Comparison of ENCODE assay signal across 13 cellular contexts in genomic region chr9:136511670-136512592, GRCh38. TPM values are rescaled to one million over a fixed set of nuclear protein-coding genes. Genes with fewer than 3 reads are reported as not detected.
DNase-seq lines count a peak whose midpoint lies in the region; ATAC-seq, FAIRE-seq and TF ChIP-seq lines count a peak whose summit lies in the region.
"Had no signal": no experiment of that assay in that cellular context is flagged by ENCODE, and none has a peak within 500 bp of the region (broad histone marks: within the 10 kb centered on the region; RNA-seq: fewer than 3 reads in every experiment).

No MANE protein-coding gene starts in this region.

- no peaks in the 10 kb centered on the region for H3K9me3 ChIP-seq in HUES6 (ENCODE audit: control insufficient read depth, insufficient read depth, low read depth, low read length)
- H3K9me3 ChIP-seq in endothelial cell of umbilical vein (replicated peaks; ENCODE audit: control insufficient read depth, insufficient read depth, low read length), result no peaks in the 10 kb centered on the region
- no peaks in the 10 kb centered on the region for H3K9me3 ChIP-seq in liver (ENCODE audit: control insufficient read depth in 4 of 4, low read length in 3 of 4)
- no peaks in the 10 kb centered on the region for H3K9me3 ChIP-seq in sigmoid colon
- H3K9me3 ChIP-seq: neutrophil had no signal

- peak overlapping the region; percentile 25; the same call in 1 of the 2 replicates for H3K27ac ChIP-seq in HUES6 (ENCODE audit: low read depth, low read length)
- H3K27ac ChIP-seq in endothelial cell of umbilical vein (ENCODE audit: insufficient read depth, low read depth, low read length), result peak overlapping the region; percentile 99
- peak overlapping the region; percentile 66 to 79 for H3K27ac ChIP-seq in liver (ENCODE audit: low read depth in 1 of 2, low read length in 2 of 2)
- H3K27ac ChIP-seq in sigmoid colon, result peak overlapping the region; percentile 50 to 64 (median 64)
- H3K27ac ChIP-seq: neutrophil had no signal

- FAIRE-seq in endothelial cell of umbilical vein (lab: Jason Lieb, UNC), result peak; percentile 100
- FAIRE-seq: colon had no signal

- no peaks in the 10 kb centered on the region for H3K9me3 Mint-ChIP-seq in activated naive CD4-positive, alpha-beta T cell treated with anti-CD3 and anti-CD28 coated beads, Interleukin-2, amount 50 U/mL, for 72 hours
- H3K9me3 Mint-ChIP-seq: activated T-helper 17 cell treated with anti-CD3 and anti-CD28 coated beads, Interleukin-2, amount 50 U/mL, for 72 hours had no signal

- dilution Hi-C loops in endothelial cell of umbilical vein (cut with MboI; ENCODE audit: extremely low pct_ligation_motif_present, low sequenced_read_pairs), result no loop called here

- intact Hi-C loops in endothelial cell of umbilical vein (cut with micrococcal nuclease), result loop anchor here (1.0 kb wide), 5 partner anchors 18 to 118 kb away; no protein-coding TSS in a partner anchor
- intact Hi-C loops in sigmoid colon (cut with DNase I), result no loop called here

- TF ChIP-seq RAD21 in liver (IDR thresholded peaks at IDR 0.05), result peak in 1 of 2 donors; percentile 15

- H3K27ac Mint-ChIP-seq in activated naive CD4-positive, alpha-beta T cell treated with anti-CD3 and anti-CD28 coated beads, Interleukin-2, amount 50 U/mL, for 72 hours, result peak overlapping the region in 1 of 2 donors; percentile 29
- H3K27ac Mint-ChIP-seq: activated T-helper 17 cell treated with anti-CD3 and anti-CD28 coated beads, Interleukin-2, amount 50 U/mL, for 72 hours had no signal

- BruUV-seq in endothelial cell of umbilical vein (replicated peaks; lab: Mats Ljungman, UMichigan), result TSS peak; percentile 100

- H3K4me1 ChIP-seq in HUES6 (ENCODE audit: control insufficient read depth, insufficient read depth, low read length) (no peaks in the 10 kb centered on the region), endothelial cell of umbilical vein (ENCODE audit: control insufficient read depth, extremely low read depth, insufficient read depth, low read length) (peaks cover 19% of the 10 kb centered on the region), liver (ENCODE audit: control insufficient read depth in 4 of 4, insufficient read depth in 4 of 4, low read length in 3 of 4) (peaks cover 3 to 20% (median 5%) of the 10 kb centered on the region in 4 donors), sigmoid colon (peaks cover 0 to 3% (median 0%) of the 10 kb centered on the region in 4 donors)

- peak overlapping the region; percentile 13 for H3K4me2 ChIP-seq in endothelial cell of umbilical vein (ENCODE audit: insufficient read depth, low read length)

- POLR2A ChIA-PET in endothelial cell of umbilical vein (lab: Charles Lee), result no interaction called here

- H3K9ac ChIP-seq in HUES6 (ENCODE audit: low read length), result no peak overlapping the region
- peak overlapping the region; percentile 83 for H3K9ac ChIP-seq in endothelial cell of umbilical vein (replicated peaks; ENCODE audit: extremely low read depth, insufficient read depth, low read length)
- H3K9ac ChIP-seq in liver (ENCODE audit: low read depth in 1 of 2, low read length in 2 of 2), result no peak overlapping the region

- H2AFZ ChIP-seq in endothelial cell of umbilical vein (ENCODE audit: low read depth, low read length), result no peak overlapping the region

- peaks cover 18% of the 10 kb centered on the region for H3K79me2 ChIP-seq in endothelial cell of umbilical vein (ENCODE audit: control insufficient read depth, insufficient read depth, low read length)

- H3K36me3 Mint-ChIP-seq in activated naive CD4-positive, alpha-beta T cell treated with anti-CD3 and anti-CD28 coated beads, Interleukin-2, amount 50 U/mL, for 72 hours, result no peaks in the 10 kb centered on the region

- no peaks in the 10 kb centered on the region for H4K20me1 ChIP-seq in endothelial cell of umbilical vein (replicated peaks; ENCODE audit: control insufficient read depth, extremely low read depth, insufficient read depth, low read length)

- H3K4me3 ChIP-seq in HUES6 (ENCODE audit: low read depth, low read length) (no peak overlapping the region), endothelial cell of umbilical vein (replicated peaks in 1 of 3; ENCODE audit: insufficient read depth in 1 of 3, low read depth in 1 of 3, low read length in 3 of 3) (no peak overlapping the region), liver (ENCODE audit: low read depth in 1 of 3, low read length in 3 of 3) (no peak overlapping the region), sigmoid colon (no peak overlapping the region)

- ATAC-seq in activated naive CD4-positive, alpha-beta T cell treated with anti-CD3 and anti-CD28 coated beads, Interleukin-2, amount 50 U/mL, for 72 hours, result no peak

- peak; percentile 99 for DNase-seq in endothelial cell of umbilical vein (ENCODE audit: low read depth, low spot score)
- DNase-seq in sigmoid colon, result peak; percentile 78
- no peak for DNase-seq in dedifferentiated amniotic fluid mesenchymal stem cell (ENCODE audit: extremely low spot score)
- DNase-seq in NCI-H748 treated with DMSO at 0.1 percent for 48 hours (lab: John Stamatoyannopoulos, UW), result no peak
- DNase-seq in NCI-H446 (lab: John Stamatoyannopoulos, UW), result no peak
- no peak for DNase-seq in activated naive CD4-positive, alpha-beta T cell treated with anti-CD3 and anti-CD28 coated beads, Interleukin-2, amount 50 U/mL, for 72 hours (ENCODE audit: low spot score in 2 of 2)
- DNase-seq: KG1, NCI-H2171 treated with DMSO at 0.1 percent for 48 hours had no signal

- peak in 1 of 4 donors; percentile 28 for TF ChIP-seq EP300 in sigmoid colon (IDR thresholded peaks at IDR 0.05)

- TF ChIP-seq POLR2A in endothelial cell of umbilical vein (IDR thresholded peaks at IDR 0.05; ENCODE audit: low read depth, low read length) (peak; percentile 49), sigmoid colon (IDR thresholded peaks at IDR 0.05) (no peak)

- CTCF ChIA-PET in endothelial cell of umbilical vein (lab: Charles Lee), result interaction anchor here (1.0 to 1.3 kb wide), 2 partner anchors 30 to 114 kb away, joined by 3 to 5 read pairs; no protein-coding TSS in a partner anchor

- no peaks in the 10 kb centered on the region for H3K9me1 ChIP-seq in endothelial cell of umbilical vein (replicated peaks; ENCODE audit: control insufficient read depth, extremely low read depth, insufficient read depth, low read length)

- 79% methylated on average over 46 of the region's 46 CpGs for WGBS in liver
- WGBS in sigmoid colon, 2 donors, result 88 to 89% methylated on average over 46 of the region's 46 CpGs

- TF ChIP-seq CTCF in endothelial cell of umbilical vein (IDR thresholded peaks at IDR 0.05; ENCODE audit: extremely low read depth in 1 of 2, insufficient read depth in 1 of 2, low read depth in 1 of 2, low read length in 2 of 2) (no peak), liver (IDR thresholded peaks at IDR 0.05; ENCODE audit: low read depth, low read length, missing input control) (no peak), sigmoid colon (IDR thresholded peaks at IDR 0.05) (no peak)

- H3K27me3 ChIP-seq in HUES6 (ENCODE audit: control insufficient read depth, insufficient read depth, low read length) (no peaks in the 10 kb centered on the region), endothelial cell of umbilical vein (ENCODE audit: control insufficient read depth in 2 of 2, insufficient read depth in 2 of 2, low read length in 2 of 2) (no peaks in the 10 kb centered on the region), liver (ENCODE audit: control insufficient read depth in 4 of 4, insufficient read depth in 4 of 4, low read length in 3 of 4) (no peaks in the 10 kb centered on the region), sigmoid colon (no peaks in the 10 kb centered on the region)
- H3K27me3 ChIP-seq: neutrophil had no signal

- H3K36me3 ChIP-seq in HUES6 (ENCODE audit: control insufficient read depth, insufficient read depth, low read length) (peaks cover 96% of the 10 kb centered on the region), endothelial cell of umbilical vein (ENCODE audit: control insufficient read depth in 2 of 2, extremely low read depth in 1 of 2, insufficient read depth in 2 of 2, low read length in 2 of 2) (peaks cover 21 to 78% of the 10 kb centered on the region in 2 experiments), liver (ENCODE audit: control insufficient read depth in 4 of 4, insufficient read depth in 3 of 4, low read depth in 1 of 4, low read length in 3 of 4) (peaks cover 9 to 66% (median 30%) of the 10 kb centered on the region in 4 donors), sigmoid colon (peaks cover 53 to 100% (median 97%) of the 10 kb centered on the region in 4 donors)

RNA-seq across cellular contexts. Expression of gene SEC16A, which starts 29.1 kb away (rescaled TPM):
- total RNA-seq in endothelial cell of umbilical vein (76.7 and 80.6 TPM in 2 replicates), liver (10 to 100 TPM; 21.7 to 96.1 TPM), sigmoid colon (10 to 100 TPM; 22.9 to 33.9 (median 30.2) TPM)
- polyA plus RNA-seq in endothelial cell of umbilical vein (33.5 and 34.5 TPM in 2 replicates), liver (10 to 100 TPM; 43.3 to 88.7 TPM), sigmoid colon (10 to 100 TPM; 22.8 to 57.0 (median 24.5) TPM)
- 38.4 and 38.9 TPM in 2 replicates for polyA plus RNA-seq in endothelial cell of umbilical vein (2011; cell fraction: cytosol; rRNA removed)
- 116 and 118 TPM in 2 replicates for polyA plus RNA-seq in endothelial cell of umbilical vein (2011; cell fraction: nucleus; rRNA removed)
- 61.7 and 62.2 TPM in 2 replicates for polyA plus RNA-seq in endothelial cell of umbilical vein (2012)
- polyA minus RNA-seq in endothelial cell of umbilical vein, result 41.8 and 45.2 TPM in 2 replicates
- polyA minus RNA-seq in endothelial cell of umbilical vein (2011; cell fraction: cytosol; rRNA and poly(A)+ RNA removed), result 46.3 TPM
- polyA minus RNA-seq in endothelial cell of umbilical vein (2011; cell fraction: nucleus; rRNA and poly(A)+ RNA removed), result 40.9 and 44.0 TPM in 2 replicates
- total RNA-seq in activated naive CD4-positive, alpha-beta T cell treated with anti-CD3 and anti-CD28 coated beads, Interleukin-2, amount 50 U/mL, for 72 hours, result 10 to 100 TPM; 56.6 to 79.5 TPM

RNA-seq across cellular contexts. Expression of gene NOTCH1, which starts 33.9 kb away (rescaled TPM):
- total RNA-seq in endothelial cell of umbilical vein (153 and 161 TPM in 2 replicates), liver (10 to 100 TPM in 1 of 2 donors, 1 to 10 TPM in 1; 9.4 to 22.3 TPM), sigmoid colon (10 to 100 TPM; 16.6 to 36.0 (median 31.8) TPM)
- polyA plus RNA-seq in endothelial cell of umbilical vein (27.0 and 31.7 TPM in 2 replicates), liver (1 to 10 TPM; 2.4 to 7.5 TPM), sigmoid colon (10 to 100 TPM in 1 of 3 donors, 1 to 10 TPM in 2; 1.8 to 30.8 (median 3.7) TPM)
- 22.4 and 26.2 TPM in 2 replicates for polyA plus RNA-seq in endothelial cell of umbilical vein (2011; cell fraction: cytosol; rRNA removed)
- 75.3 and 84.8 TPM in 2 replicates for polyA plus RNA-seq in endothelial cell of umbilical vein (2011; cell fraction: nucleus; rRNA removed)
- 33.7 and 50.3 TPM in 2 replicates for polyA plus RNA-seq in endothelial cell of umbilical vein (2012)
- polyA minus RNA-seq in endothelial cell of umbilical vein, result 52.5 and 73.2 TPM in 2 replicates
- polyA minus RNA-seq in endothelial cell of umbilical vein (2011; cell fraction: cytosol; rRNA and poly(A)+ RNA removed), result 13.9 TPM
- polyA minus RNA-seq in endothelial cell of umbilical vein (2011; cell fraction: nucleus; rRNA and poly(A)+ RNA removed), result 49.7 and 95.4 TPM in 2 replicates
- 10 to 100 TPM; 76.4 to 85.5 TPM for total RNA-seq in activated naive CD4-positive, alpha-beta T cell treated with anti-CD3 and anti-CD28 coated beads, Interleukin-2, amount 50 U/mL, for 72 hours

Comparison
In these comparisons a context has a peak if more than half of its experiments do, and no peak if none do; other contexts are left out.
1. H3K27ac ChIP-seq: peak in every context shown above with its lines; median percentile 99 in endothelial cell of umbilical vein; 72 in liver; 64 in sigmoid colon; 25 in HUES6.
2. DNase-seq: peak in endothelial cell of umbilical vein (single experiment) and sigmoid colon (single experiment); none in dedifferentiated amniotic fluid mesenchymal stem cell (single experiment), NCI-H748 treated with DMSO at 0.1 percent for 48 hours (single experiment), NCI-H446 (0 of 2) and activated naive CD4-positive, alpha-beta T cell treated with anti-CD3 and anti-CD28 coated beads, Interleukin-2, amount 50 U/mL, for 72 hours (0 of 2).